Comparison of ENCODE assay signal across 14 cellular contexts in genomic region chr14:105865266-105865903, GRCh38.
DNase-seq lines count a peak whose midpoint lies in the region; ATAC-seq lines count a peak whose summit lies in the region.
"Had no signal": no experiment of that assay in that cellular context is flagged by ENCODE, and none has a peak within 500 bp of the region (broad histone marks: within the 10 kb centered on the region; RNA-seq: fewer than 3 reads in every experiment).

No MANE protein-coding gene starts in this region.

- H3K27me3 ChIP-seq in H7 (ENCODE audit: control insufficient read depth, insufficient read depth, low read length), result no peaks in the 10 kb centered on the region

- intact Hi-C loops in activated CD4-positive, alpha-beta T cell treated with anti-CD3 and anti-CD28 coated beads, Interleukin-2, amount 10 ng/mL, durations not matched to agents 24 days and 14 days (cut with micrococcal nuclease), result no loop called here
- intact Hi-C loops in sciatic nerve (cut with DNase I), result no loop called here

- H3K36me3 ChIP-seq in H7 (replicated peaks; ENCODE audit: control insufficient read depth, insufficient read depth, low read length), result no peaks in the 10 kb centered on the region
- H3K36me3 ChIP-seq: left lung had no signal

- DNase-seq in activated CD4-positive, alpha-beta T cell treated with anti-CD3 and anti-CD28 coated beads, Interleukin-2, amount 10 ng/mL, durations not matched to agents 24 days and 14 days, result no peak
- no peak for DNase-seq in activated CD4-positive, alpha-beta T cell treated with anti-CD3 and anti-CD28 coated beads, Interleukin-2, amount 50 U/mL, for 1 hour
- DNase-seq in H7, result peak; percentile 30
- peak; percentile 3 for DNase-seq in activated T-cell treated with anti-CD3 and anti-CD28 coated beads, Interleukin-2, amount 50 U/mL, for 4 hours
- peak; percentile 42 for DNase-seq in sciatic nerve (ENCODE audit: low spot score)
- no peak for DNase-seq in NCI-H774 (lab: John Stamatoyannopoulos, UW)
- DNase-seq: dermis blood vessel endothelial cell, NCI-H187, NCI-H524 treated with DMSO at 0.1 percent for 48 hours, PC-3, psoas muscle had no signal

- ATAC-seq in activated T-cell treated with anti-CD3 and anti-CD28 coated beads, Interleukin-2, amount 50 U/mL, for 4 hours, result no peak
- ATAC-seq in sciatic nerve (peak; percentile 13), HG03045 (IDR thresholded peaks at IDR 0.05; ENCODE audit: unreplicated experiment) (no peak), GM18511 (IDR thresholded peaks at IDR 0.05; ENCODE audit: unreplicated experiment) (no peak)
- ATAC-seq: left lung, PC-3, psoas muscle had no signal

- no peak overlapping the region for H3K4me3 ChIP-seq in H7 (ENCODE audit: insufficient read depth, low read depth, low read length)
- H3K4me3 ChIP-seq: left lung, psoas muscle had no signal

- H3K36me3 Mint-ChIP-seq in activated CD4-positive, alpha-beta T cell treated with anti-CD3 and anti-CD28 coated beads, Interleukin-2, amount 10 ng/mL, durations not matched to agents 24 days and 14 days (ENCODE audit: low read depth), result no peaks in the 10 kb centered on the region
- H3K36me3 Mint-ChIP-seq in activated T-cell treated with anti-CD3 and anti-CD28 coated beads, Interleukin-2, amount 50 U/mL, for 4 hours (ENCODE audit: insufficient read depth), result no peaks in the 10 kb centered on the region

- no peaks in the 10 kb centered on the region for H3K9me3 Mint-ChIP-seq in activated CD4-positive, alpha-beta T cell treated with anti-CD3 and anti-CD28 coated beads, Interleukin-2, amount 10 ng/mL, durations not matched to agents 24 days and 14 days
- no peaks in the 10 kb centered on the region for H3K9me3 Mint-ChIP-seq in activated T-cell treated with anti-CD3 and anti-CD28 coated beads, Interleukin-2, amount 50 U/mL, for 4 hours

- no peak overlapping the region for H3K4me3 Mint-ChIP-seq in activated CD4-positive, alpha-beta T cell treated with anti-CD3 and anti-CD28 coated beads, Interleukin-2, amount 10 ng/mL, durations not matched to agents 24 days and 14 days
- H3K4me3 Mint-ChIP-seq in activated T-cell treated with anti-CD3 and anti-CD28 coated beads, Interleukin-2, amount 50 U/mL, for 4 hours, result no peak overlapping the region

- peaks cover 28% of the 10 kb centered on the region for H3K4me1 Mint-ChIP-seq in activated CD4-positive, alpha-beta T cell treated with anti-CD3 and anti-CD28 coated beads, Interleukin-2, amount 10 ng/mL, durations not matched to agents 24 days and 14 days
- peaks cover 24% of the 10 kb centered on the region for H3K4me1 Mint-ChIP-seq in activated T-cell treated with anti-CD3 and anti-CD28 coated beads, Interleukin-2, amount 50 U/mL, for 4 hours (ENCODE audit: low read depth)

- H3K27ac Mint-ChIP-seq in activated CD4-positive, alpha-beta T cell treated with anti-CD3 and anti-CD28 coated beads, Interleukin-2, amount 10 ng/mL, durations not matched to agents 24 days and 14 days, result peak overlapping the region; percentile 71

- H3K27me3 Mint-ChIP-seq in activated CD4-positive, alpha-beta T cell treated with anti-CD3 and anti-CD28 coated beads, Interleukin-2, amount 10 ng/mL, durations not matched to agents 24 days and 14 days, result peaks cover 6% of the 10 kb centered on the region
- peaks cover 23% of the 10 kb centered on the region for H3K27me3 Mint-ChIP-seq in activated T-cell treated with anti-CD3 and anti-CD28 coated beads, Interleukin-2, amount 50 U/mL, for 4 hours (ENCODE audit: low read depth)

Comparison
In these comparisons a context has a peak if more than half of its experiments do, and no peak if none do; other contexts are left out.
1. DNase-seq: peak in H7 (single experiment), activated T-cell treated with anti-CD3 and anti-CD28 coated beads, Interleukin-2, amount 50 U/mL, for 4 hours (single experiment) and sciatic nerve (single experiment); none in activated CD4-positive, alpha-beta T cell treated with anti-CD3 and anti-CD28 coated beads, Interleukin-2, amount 10 ng/mL, durations not matched to agents 24 days and 14 days (single experiment), activated CD4-positive, alpha-beta T cell treated with anti-CD3 and anti-CD28 coated beads, Interleukin-2, amount 50 U/mL, for 1 hour (single experiment) and NCI-H774 (single experiment).